Comparison of ENCODE assay signal across 8 cellular contexts in the genomic region with DNA sequence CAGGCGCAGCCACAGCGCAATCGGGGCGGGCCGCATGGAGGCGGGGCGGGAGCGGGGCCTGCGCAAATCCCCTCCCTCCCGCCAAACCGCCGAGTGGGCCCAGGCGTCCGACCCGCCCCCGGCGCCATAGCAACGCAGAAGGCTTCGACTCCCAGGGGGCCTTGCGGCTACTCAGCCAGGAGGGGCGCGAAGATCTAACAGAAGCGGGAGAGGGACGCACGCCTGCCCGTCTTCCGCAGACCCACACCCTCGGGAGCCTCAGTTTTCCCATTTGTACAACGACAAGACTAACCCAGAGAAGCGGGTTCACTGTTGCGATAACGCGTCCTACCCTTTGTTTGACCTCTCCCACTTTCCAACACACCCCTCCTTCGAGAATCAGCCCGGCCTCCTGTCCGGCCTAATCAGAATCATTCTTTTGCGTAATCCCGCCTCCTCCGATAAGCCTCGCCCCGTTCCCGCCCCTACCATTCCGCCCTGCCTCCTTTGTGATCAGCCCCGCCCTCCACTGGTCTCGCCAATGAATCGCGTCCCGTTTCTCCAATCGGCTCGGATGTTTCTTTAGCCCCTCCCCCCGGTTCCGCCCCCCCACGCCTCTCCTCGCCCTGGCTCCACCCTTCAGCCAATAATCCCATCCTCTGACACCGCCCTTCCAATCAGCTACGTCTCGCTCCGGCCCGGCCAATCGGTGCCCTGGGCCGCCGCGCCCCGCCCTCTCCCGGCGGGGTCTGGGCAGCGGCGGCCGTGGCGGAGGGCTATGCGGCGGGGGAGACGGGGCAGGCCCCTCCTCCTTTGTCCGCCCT. TPM values are rescaled to one million over a fixed set of nuclear protein-coding genes. Genes with fewer than 3 reads are reported as not detected.
DNase-seq lines count a peak whose midpoint lies in the region; ATAC-seq and TF ChIP-seq lines count a peak whose summit lies in the region.

A gene (minus strand): TSS at position 40 of the 803 bp plus-strand sequence. CDS start 4 bp downstream, at position 36.

- peaks cover 7% of the 10 kb centered on the region for H3K4me1 ChIP-seq in KMS-11 (ENCODE audit: low read depth, poor library complexity, severe bottlenecking)
- peaks cover 0 to 33% (median 9%) of the 10 kb centered on the region in 4 donors for H3K4me1 ChIP-seq in Peyer's patch
- peaks cover 16 to 32% (median 16%) of the 10 kb centered on the region in 3 donors for H3K4me1 ChIP-seq in esophagus squamous epithelium
- peaks cover 0 to 18% of the 10 kb centered on the region in 2 donors for H3K4me1 ChIP-seq in muscle layer of duodenum (ENCODE audit: control insufficient read depth in 1 of 2, insufficient read depth in 2 of 2, low read length in 2 of 2)

- peak; percentile 79 for ATAC-seq in GM21737 (IDR thresholded peaks at IDR 0.05; ENCODE audit: unreplicated experiment)

- H3K79me2 ChIP-seq in KMS-11 (ENCODE audit: insufficient read depth, low read depth) = no peaks in the 10 kb centered on the region

- peaks cover 61% of the 10 kb centered on the region for H3K27me3 ChIP-seq in KMS-11 (ENCODE audit: insufficient read depth, low read depth)
- H3K27me3 ChIP-seq in Peyer's patch = no peaks in the 10 kb centered on the region
- peaks cover 0 to 9% (median 0%) of the 10 kb centered on the region in 4 donors for H3K27me3 ChIP-seq in esophagus squamous epithelium
- H3K27me3 ChIP-seq in muscle layer of duodenum (ENCODE audit: low read depth, low read length) = no peaks in the 10 kb centered on the region

- H4K20me1 ChIP-seq in KMS-11 (ENCODE audit: insufficient read depth) = no peaks in the 10 kb centered on the region

- WGBS in esophagus squamous epithelium, 2 donors = 0 to 1% methylated on average over 25 to 29 of the region's 74 CpGs

- H3K9me3 ChIP-seq in Peyer's patch = no peaks in the 10 kb centered on the region
- no peaks in the 10 kb centered on the region for H3K9me3 ChIP-seq in esophagus squamous epithelium
- H3K9me3 ChIP-seq in muscle layer of duodenum (ENCODE audit: control insufficient read depth in 1 of 2, low read length in 2 of 2) = no peaks in the 10 kb centered on the region

- H3K9ac ChIP-seq in KMS-11 = no peak within 1 kb of the TSS; the same call in 1 of the 2 replicates

- H3K27ac ChIP-seq in KMS-11 = no peak within 1 kb of the TSS
- H3K27ac ChIP-seq in Peyer's patch = peak within 1 kb of the TSS; percentile 65 to 90 (median 76)
- peak within 1 kb of the TSS; percentile 66 to 87 (median 85) for H3K27ac ChIP-seq in esophagus squamous epithelium
- H3K27ac ChIP-seq in muscle layer of duodenum (ENCODE audit: low read length) = no peak within 1 kb of the TSS

- intact Hi-C loops in esophagus squamous epithelium (cut with DNase I) = no loop called here

- peak within 1 kb of the TSS; percentile 93 for H3K4me2 ChIP-seq in KMS-11

- DNase-seq in DMS114 treated with DMSO at 0.1 percent for 48 hours (lab: John Stamatoyannopoulos, UW; ENCODE audit: unreplicated experiment) = peak; percentile 93
- DNase-seq in Peyer's patch = peak; percentile 98 to 99 (median 99)
- DNase-seq in activated T-helper 1 cell treated with Interleukin-2 at 50 U/mL for 16 hours (ENCODE audit: low read depth) = peak; percentile 96
- peak; percentile 97 for DNase-seq in esophagus squamous epithelium (lab: John Stamatoyannopoulos, UW)
- DNase-seq in stimulated activated CD8-positive, alpha-beta memory T cell treated with anti-CD3 and anti-CD28 coated beads, Interleukin-7, amount 100 ng/mL, for 24 hours (ENCODE audit: low read depth) = peak; percentile 96

- H3K4me3 ChIP-seq in KMS-11 (IDR thresholded peaks at IDR 0.05; ENCODE audit: insufficient read depth, low read depth, low read length) = no peak within 1 kb of the TSS
- H3K4me3 ChIP-seq in Peyer's patch = peak within 1 kb of the TSS; percentile 46 to 81 (median 66)
- H3K4me3 ChIP-seq in esophagus squamous epithelium = peak within 1 kb of the TSS; percentile 48 to 79 (median 52)
- peak within 1 kb of the TSS; percentile 61 to 75 for H3K4me3 ChIP-seq in muscle layer of duodenum (ENCODE audit: low read depth in 1 of 2, low read length in 2 of 2)

- TF ChIP-seq POLR2A in Peyer's patch (IDR thresholded peaks at IDR 0.05) (peak in 1 of 2 donors; percentile 27), esophagus squamous epithelium (IDR thresholded peaks at IDR 0.05) (peak in 2 of 4 donors; percentile 10 to 34)

- TF ChIP-seq CTCF in KMS-11 (conservative IDR thresholded peaks at IDR 0.05; ENCODE audit: low read depth, low read length) = no peak
- peak in 1 of 6 experiments; percentile 7 for TF ChIP-seq CTCF in Peyer's patch (IDR thresholded peaks at IDR 0.05)
- peak in 1 of 6 experiments; percentile 30 for TF ChIP-seq CTCF in esophagus squamous epithelium (IDR thresholded peaks at IDR 0.05)

- H3K36me3 ChIP-seq in KMS-11 (ENCODE audit: insufficient read depth) = no peaks in the 10 kb centered on the region
- no peaks in the 10 kb centered on the region for H3K36me3 ChIP-seq in Peyer's patch
- no peaks in the 10 kb centered on the region for H3K36me3 ChIP-seq in esophagus squamous epithelium
- H3K36me3 ChIP-seq in muscle layer of duodenum (ENCODE audit: control insufficient read depth in 1 of 2, insufficient read depth in 2 of 2, low read length in 2 of 2) = no peaks in the 10 kb centered on the region

- peak within 1 kb of the TSS; percentile 94 for H2AFZ ChIP-seq in KMS-11 (ENCODE audit: low read depth)

RNA-seq across cellular contexts. Expression of the gene that starts here (rescaled TPM):
- total RNA-seq in Peyer's patch = 10 to 100 TPM in 3 of 4 donors, 1 to 10 TPM in 1; 7.7 to 14.6 (median 12.1) TPM
- 1 to 10 TPM in 2 of 4 donors, under 1 TPM in 2; 0.35 to 5.5 (median 1.1) TPM for total RNA-seq in esophagus squamous epithelium

Comparison
In these comparisons a context has a peak if more than half of its experiments do, and no peak if none do; other contexts are left out.
1. H3K27ac ChIP-seq: peak in Peyer's patch (4 of 4) and esophagus squamous epithelium (4 of 4); none in KMS-11 (single experiment) and muscle layer of duodenum (single experiment).
2. Peak in every context shown above with its lines, with median percentiles within 50 percentile points of each other: DNase-seq.